In the genomic region with DNA sequence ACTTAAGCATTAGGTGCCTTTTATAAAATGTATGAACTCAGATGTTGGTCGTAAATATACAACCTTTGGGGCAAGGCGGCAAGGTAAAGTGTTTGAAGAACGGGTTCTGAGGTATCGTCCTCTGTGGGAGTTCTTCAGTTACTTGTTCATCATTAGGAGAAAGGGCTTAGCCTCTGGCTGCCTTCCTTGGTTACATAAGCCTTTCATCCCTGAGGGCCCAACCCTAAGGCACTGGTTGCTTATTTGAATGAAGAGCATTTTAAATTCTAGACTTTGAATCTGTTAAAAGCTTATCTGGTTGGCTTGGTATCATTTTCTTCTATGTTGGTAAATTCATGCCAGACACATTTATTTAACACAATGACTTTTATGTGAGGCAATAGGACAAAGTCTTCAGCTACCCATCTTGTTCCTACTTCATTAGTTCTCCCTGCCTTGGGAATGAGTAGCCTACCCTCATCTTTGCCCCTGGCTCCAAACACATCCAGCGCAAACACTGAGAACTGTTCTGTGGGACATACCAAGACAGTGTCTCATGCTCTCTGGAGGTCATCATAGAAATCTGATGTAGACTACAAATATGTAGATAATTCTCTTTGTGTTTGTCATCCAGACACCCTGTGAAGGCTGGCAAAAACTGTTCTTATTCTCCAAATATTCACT, we compare ENCODE assay signal across 11 cellular contexts. TPM values are rescaled to one million over a fixed set of nuclear protein-coding genes. Genes with fewer than 3 reads are reported as not detected.
DNase-seq lines count a peak whose midpoint lies in the region; ATAC-seq and TF ChIP-seq lines count a peak whose summit lies in the region.
"Had no signal": no experiment of that assay in that cellular context is flagged by ENCODE, and none has a peak within 500 bp of the region (broad histone marks: within the 10 kb centered on the region; RNA-seq: fewer than 3 reads in every experiment).

No MANE protein-coding gene starts in this region.

- DNase-seq in 8988T (peak; percentile 35), LHCN-M2 (ENCODE audit: low read depth) (peak; percentile 97), epidermal melanocyte (ENCODE audit: insufficient read length, low spot score) (peak; percentile 50), NCI-H69 (lab: John Stamatoyannopoulos, UW) (no peak)
- no peak for DNase-seq in activated CD4-positive, CD25-positive, alpha-beta regulatory T cell treated with anti-CD3 and anti-CD28 coated beads, Interleukin-2, amount 50 U/mL, for 72 hours
- DNase-seq: activated T-cell treated with anti-CD3 and anti-CD28 coated beads, Interleukin-2, amount 50 U/mL, for 4 hours; dorsolateral prefrontal cortex; NCI-H1694 treated with DMSO at 0.1 percent for 48 hours had no signal

- peaks cover 26% of the 10 kb centered on the region for H3K4me1 ChIP-seq in mesodermal cell (ENCODE audit: control insufficient read depth, insufficient read depth, low read length, poor library complexity, severe bottlenecking)

- no peak overlapping the region for H3K4me3 ChIP-seq in mesodermal cell (ENCODE audit: extremely low read depth, insufficient read depth, low read length, poor library complexity, severe bottlenecking)
- H3K4me3 ChIP-seq: dorsolateral prefrontal cortex had no signal

- ATAC-seq in GM18505 (IDR thresholded peaks at IDR 0.05; ENCODE audit: unreplicated experiment) (no peak), HG02588 (IDR thresholded peaks at IDR 0.05; ENCODE audit: unreplicated experiment) (no peak)
- ATAC-seq: activated T-cell treated with anti-CD3 and anti-CD28 coated beads, Interleukin-2, amount 50 U/mL, for 4 hours had no signal

- H3K9me3 ChIP-seq in mesodermal cell (ENCODE audit: control insufficient read depth, low read length): no peaks in the 10 kb centered on the region

- H3K27ac ChIP-seq in mesodermal cell (ENCODE audit: low read depth, low read length, severe bottlenecking): peak overlapping the region; percentile 95

- TF ChIP-seq POLR2A in GM18505 (IDR thresholded peaks at IDR 0.05; ENCODE audit: borderline replicate concordance, extremely low read depth, insufficient read depth, insufficient read length): no peak

- no peaks in the 10 kb centered on the region for H3K36me3 ChIP-seq in mesodermal cell (ENCODE audit: control insufficient read depth, insufficient read depth, low read length)

- 72 to 83% methylated on average over 4 of the region's 5 CpGs for WGBS in mesodermal cell (ENCODE audit: insufficient coverage in 2 of 2), 2 experiments

RNA-seq across cellular contexts. Expression of gene CCDC80, which starts 12.4 kb away (rescaled TPM):
- 96.0 and 137 TPM in 2 replicates for total RNA-seq in LHCN-M2 (2014; rRNA removed)
- 544 TPM for polyA plus RNA-seq in LHCN-M2 (2012)
- 240 TPM for polyA plus RNA-seq in mesodermal cell (2013, experiment 1 of 2)
- 244 TPM for polyA plus RNA-seq in mesodermal cell (2013, experiment 2 of 2)

Comparison
In these comparisons a context has a peak if more than half of its experiments do, and no peak if none do; other contexts are left out.
1. DNase-seq: peak in 8988T (single experiment), LHCN-M2 (single experiment) and epidermal melanocyte (single experiment); none in NCI-H69 (single experiment) and activated CD4-positive, CD25-positive, alpha-beta regulatory T cell treated with anti-CD3 and anti-CD28 coated beads, Interleukin-2, amount 50 U/mL, for 72 hours (single experiment).